In genomic region chr20:63464289-63464635, GRCh38 we compare ENCODE assay signal across 23 cellular contexts. TPM values are rescaled to one million over a fixed set of nuclear protein-coding genes. Genes with fewer than 3 reads are reported as not detected.
A peak's percentile ranks its signal among the peaks of the same experiment; 100 is the strongest.
DNase-seq lines count a peak whose midpoint lies in the region; ATAC-seq and TF ChIP-seq lines count a peak whose summit lies in the region.
"Had no signal": no experiment of that assay in that cellular context is flagged by ENCODE, and none has a peak within 500 bp of the region (broad histone marks: within the 10 kb centered on the region; RNA-seq: fewer than 3 reads in every experiment).

No MANE protein-coding gene starts in this region.

- DNase-seq in RWPE2 (ENCODE audit: low spot score), result peak; percentile 83
- no peak for DNase-seq in caudate nucleus (lab: John Stamatoyannopoulos, UW)
- no peak for DNase-seq in glutamatergic neuron
- no peak for DNase-seq in neuronal stem cell (ENCODE audit: low spot score)
- no peak for DNase-seq in G401 (ENCODE audit: low spot score)
- DNase-seq in right lobe of liver, result no peak
- no peak for DNase-seq in HEK293T (ENCODE audit: extremely low spot score)
- DNase-seq in activated CD4-positive, alpha-beta memory T cell treated with anti-CD3 and anti-CD28 coated beads, Interleukin-2, amount 10 ng/mL, durations not matched to agents 7 days and 5 days, result no peak
- DNase-seq: 8988T; ACHN; AML-193; C1 segment of cervical spinal cord; Calu3; CD4-positive, alpha-beta memory T cell; COR-L47; DMS53; DMS79 treated with DMSO at 0.1 percent for 48 hours; H7; HCEC 1CT had no signal

- H3K9me3 ChIP-seq in RWPE2 (ENCODE audit: severe bottlenecking), result no peaks in the 10 kb centered on the region
- H3K9me3 ChIP-seq in neuronal stem cell (replicated peaks in 1 of 2; ENCODE audit: control insufficient read depth in 2 of 2, insufficient read depth in 1 of 2, low read depth in 1 of 2, low read length in 2 of 2), result peaks cover 0 to 2% of the 10 kb centered on the region in 2 donors
- no peaks in the 10 kb centered on the region for H3K9me3 ChIP-seq in right lobe of liver
- H3K9me3 ChIP-seq: A549 had no signal

- H3K18ac ChIP-seq in neuronal stem cell (ENCODE audit: low read length), result peak overlapping the region; percentile 64

- H2BK120ac ChIP-seq in neuronal stem cell (ENCODE audit: low read depth, low read length), result no peak overlapping the region

- POLR2A ChIA-PET in HEK293T (lab: Yijun Ruan, JAX), result interaction anchor here (1.1 kb wide), 1 partner anchor 33 kb away, joined by 3 read pairs; no protein-coding TSS in a partner anchor
- POLR2A ChIA-PET in activated CD4-positive, alpha-beta memory T cell treated with anti-CD3 and anti-CD28 coated beads, Interleukin-2, amount 10 ng/mL, durations not matched to agents 7 days and 5 days (lab: Charles Lee), result interaction anchor here (0.9 kb wide), 1 partner anchor 16 kb away, joined by 3 read pairs; no protein-coding TSS in a partner anchor

- H3K27ac ChIP-seq in RWPE2 (ENCODE audit: poor library complexity, severe bottlenecking) (no peak overlapping the region), caudate nucleus (ENCODE audit: low read depth, low read length) (peak overlapping the region; percentile 76), neuronal stem cell (replicated peaks; ENCODE audit: low read length) (no peak overlapping the region), right lobe of liver (no peak overlapping the region)
- H3K27ac ChIP-seq: A549, GM23248 had no signal

- peak overlapping the region; percentile 56 for H3K14ac ChIP-seq in neuronal stem cell (ENCODE audit: low read length)

- peaks cover 47% of the 10 kb centered on the region for H3K4me1 Mint-ChIP-seq in glutamatergic neuron (ENCODE audit: low read depth, unreplicated experiment)
- H3K4me1 Mint-ChIP-seq in activated CD4-positive, alpha-beta memory T cell treated with anti-CD3 and anti-CD28 coated beads, Interleukin-2, amount 10 ng/mL, durations not matched to agents 7 days and 5 days, result no peaks in the 10 kb centered on the region
- H3K4me1 Mint-ChIP-seq: CD4-positive, alpha-beta memory T cell had no signal

- no peak for TF ChIP-seq POLR2A in right lobe of liver (IDR thresholded peaks at IDR 0.05)

- no peak overlapping the region for H3K23ac ChIP-seq in neuronal stem cell (ENCODE audit: low read depth, low read length, poor library complexity)

- no peak overlapping the region for H3K4ac ChIP-seq in neuronal stem cell (ENCODE audit: low read length)

- peaks cover 9% of the 10 kb centered on the region for H3K9me3 Mint-ChIP-seq in glutamatergic neuron (ENCODE audit: unreplicated experiment)
- H3K9me3 Mint-ChIP-seq in activated CD4-positive, alpha-beta memory T cell treated with anti-CD3 and anti-CD28 coated beads, Interleukin-2, amount 10 ng/mL, durations not matched to agents 7 days and 5 days, result no peaks in the 10 kb centered on the region

- peak overlapping the region; percentile 22 for H2BK5ac ChIP-seq in neuronal stem cell (ENCODE audit: low read length)

- TF ChIP-seq CTCF in RWPE2 (IDR thresholded peaks at IDR 0.05; ENCODE audit: poor library complexity, severe bottlenecking), result no peak
- TF ChIP-seq CTCF in glutamatergic neuron (IDR thresholded peaks at IDR 0.05; ENCODE audit: partially characterized antibody, unreplicated experiment), result no peak
- TF ChIP-seq CTCF in right lobe of liver (IDR thresholded peaks at IDR 0.05), result no peak

- ATAC-seq in RWPE2 (ENCODE audit: low read depth) (no peak), right lobe of liver (no peak)
- ATAC-seq: GM12878 had no signal

- H3K9ac ChIP-seq in neuronal stem cell (ENCODE audit: low read depth, low read length, poor library complexity), result peak overlapping the region; percentile 12
- H3K9ac ChIP-seq: GM23248 had no signal

- H2BK12ac ChIP-seq in neuronal stem cell (ENCODE audit: low read length), result no peak overlapping the region

- no peak overlapping the region for H3K4me2 ChIP-seq in neuronal stem cell (ENCODE audit: insufficient read depth, low read length, poor library complexity, severe bottlenecking)
- H3K4me2 ChIP-seq: A549 had no signal

- H2BK15ac ChIP-seq in neuronal stem cell (ENCODE audit: low read length), result no peak overlapping the region

- H3K27ac Mint-ChIP-seq in glutamatergic neuron (ENCODE audit: unreplicated experiment), result no peak overlapping the region
- no peak overlapping the region for H3K27ac Mint-ChIP-seq in activated CD4-positive, alpha-beta memory T cell treated with anti-CD3 and anti-CD28 coated beads, Interleukin-2, amount 10 ng/mL, durations not matched to agents 7 days and 5 days
- H3K27ac Mint-ChIP-seq: CD4-positive, alpha-beta memory T cell had no signal

- intact Hi-C loops in right lobe of liver (cut with DNase I), result no loop called here

- H4K8ac ChIP-seq in neuronal stem cell (ENCODE audit: low read depth, low read length), result no peak overlapping the region

- H3K27me3 ChIP-seq in RWPE2 (ENCODE audit: insufficient read depth, poor library complexity, severe bottlenecking) (peaks cover 88% of the 10 kb centered on the region), neuronal stem cell (ENCODE audit: control insufficient read depth in 3 of 3, insufficient read depth in 3 of 3, low read depth in 1 of 3, low read length in 3 of 3) (no peaks in the 10 kb centered on the region), right lobe of liver (no peaks in the 10 kb centered on the region)

- H3K36me3 ChIP-seq in RWPE2 (ENCODE audit: low read depth), result no peaks in the 10 kb centered on the region
- H3K36me3 ChIP-seq in neuronal stem cell (replicated peaks in 1 of 2; ENCODE audit: control insufficient read depth in 2 of 2, insufficient read depth in 2 of 2, low read length in 2 of 2), result peaks cover 1 to 55% of the 10 kb centered on the region in 2 donors
- no peaks in the 10 kb centered on the region for H3K36me3 ChIP-seq in right lobe of liver

- H3K79me1 ChIP-seq in neuronal stem cell (ENCODE audit: low read depth, low read length), result peaks cover 37% of the 10 kb centered on the region

- H3K4me3 ChIP-seq in RWPE2 (ENCODE audit: severe bottlenecking) (no peak overlapping the region), neuronal stem cell (ENCODE audit: low read length in 2 of 2) (no peak overlapping the region), right lobe of liver (no peak overlapping the region)
- H3K4me3 ChIP-seq: A549, GM12878, GM23248 had no signal

- H2AFZ ChIP-seq in neuronal stem cell (ENCODE audit: low read length), result no peak overlapping the region
- H2AFZ ChIP-seq: GM23248 had no signal

- H3K4me3 Mint-ChIP-seq in glutamatergic neuron (ENCODE audit: unreplicated experiment), result peak overlapping the region; percentile 68
- H3K4me3 Mint-ChIP-seq in activated CD4-positive, alpha-beta memory T cell treated with anti-CD3 and anti-CD28 coated beads, Interleukin-2, amount 10 ng/mL, durations not matched to agents 7 days and 5 days, result no peak overlapping the region
- H3K4me3 Mint-ChIP-seq: CD4-positive, alpha-beta memory T cell had no signal

- H2AK5ac ChIP-seq in neuronal stem cell (ENCODE audit: low read depth, low read length), result peak overlapping the region; percentile 46

- no peaks in the 10 kb centered on the region for H3K4me1 ChIP-seq in RWPE2 (ENCODE audit: insufficient read depth, poor library complexity, severe bottlenecking)
- peaks cover 6 to 36% of the 10 kb centered on the region in 2 donors for H3K4me1 ChIP-seq in neuronal stem cell (ENCODE audit: control insufficient read depth in 2 of 2, insufficient read depth in 1 of 2, low read depth in 1 of 2, low read length in 2 of 2)
- H3K4me1 ChIP-seq in right lobe of liver, result no peaks in the 10 kb centered on the region
- H3K4me1 ChIP-seq: A549 had no signal

- no CpG with 5 or more reads among the region's 12 CpGs for WGBS in neuronal stem cell (ENCODE audit: extremely low coverage in 2 of 2, insufficient read length in 2 of 2, insufficient replicate concordance in 1 of 2), 2 donors
- WGBS in right lobe of liver (ENCODE audit: insufficient coverage, low coverage, low lambda C conversion rate, missing lambda C conversion rate), result no CpG with 5 or more reads among the region's 12 CpGs

- CTCF ChIA-PET in HEK293T (lab: Yijun Ruan, JAX), result no interaction called here
- CTCF ChIA-PET in activated CD4-positive, alpha-beta memory T cell treated with anti-CD3 and anti-CD28 coated beads, Interleukin-2, amount 10 ng/mL, durations not matched to agents 7 days and 5 days (lab: Charles Lee), result no interaction called here

- no peaks in the 10 kb centered on the region for H3K36me3 Mint-ChIP-seq in glutamatergic neuron (ENCODE audit: unreplicated experiment)
- H3K36me3 Mint-ChIP-seq in activated CD4-positive, alpha-beta memory T cell treated with anti-CD3 and anti-CD28 coated beads, Interleukin-2, amount 10 ng/mL, durations not matched to agents 7 days and 5 days (ENCODE audit: low read depth), result no peaks in the 10 kb centered on the region
- H3K36me3 Mint-ChIP-seq: CD4-positive, alpha-beta memory T cell had no signal

- H4K91ac ChIP-seq in neuronal stem cell (ENCODE audit: low read depth, low read length, poor library complexity), result no peak overlapping the region

- peaks cover 11% of the 10 kb centered on the region for H3K27me3 Mint-ChIP-seq in glutamatergic neuron (ENCODE audit: unreplicated experiment)
- no peaks in the 10 kb centered on the region for H3K27me3 Mint-ChIP-seq in activated CD4-positive, alpha-beta memory T cell treated with anti-CD3 and anti-CD28 coated beads, Interleukin-2, amount 10 ng/mL, durations not matched to agents 7 days and 5 days

- in situ Hi-C loops in G401 (cut with HindIII; ENCODE audit: low sequenced_read_pairs), result no loop called here

TF ChIP-seq in HEK293T, 16 proteins besides CTCF, POLR2A, EP300 and RAD21 (continues in another document):
- TF ChIP-seq NFRKB (IDR thresholded peaks at IDR 0.05), result no peak
- no peak for TF ChIP-seq ARNT (IDR thresholded peaks at IDR 0.05)

RNA-seq across cellular contexts. Expression of gene KCNQ2, which starts 8.2 kb away (rescaled TPM):
- 354 TPM for total RNA-seq in glutamatergic neuron (ENCODE audit: unreplicated experiment)
- 79.3 TPM for polyA plus RNA-seq in neuronal stem cell (2013, experiment 1 of 2)
- 73.4 TPM for polyA plus RNA-seq in neuronal stem cell (2013, experiment 2 of 2)
- 133 and 160 TPM in 2 replicates for total RNA-seq in G401 (2014; rRNA removed; shearing (Covaris generic))
- not detected for total RNA-seq in right lobe of liver
- not detected for total RNA-seq in activated CD4-positive, alpha-beta memory T cell treated with anti-CD3 and anti-CD28 coated beads, Interleukin-2, amount 10 ng/mL, durations not matched to agents 7 days and 5 days
- total RNA-seq: CD4-positive, alpha-beta memory T cell; GM23248 had no signal
- polyA plus RNA-seq: BJ; CD4-positive, alpha-beta memory T cell had no signal

RNA-seq across cellular contexts. Expression of gene EEF1A2, which starts 34.6 kb away (rescaled TPM):
- total RNA-seq in glutamatergic neuron (ENCODE audit: unreplicated experiment) (55.3 TPM), right lobe of liver (100 to 1,000 TPM in 2 of 6 experiments, 1 to 10 TPM in 1, under 1 TPM in 3; 0.22 to 153 (median 1.0) TPM)
- 0.57 TPM for polyA plus RNA-seq in neuronal stem cell (2013, experiment 1 of 2)
- polyA plus RNA-seq in neuronal stem cell (2013, experiment 2 of 2), result 0.96 TPM
- 47.5 and 58.1 TPM in 2 replicates for total RNA-seq in G401 (2014; rRNA removed; shearing (Covaris generic))
- 1 to 10 TPM; 2.0 to 2.6 TPM for total RNA-seq in activated CD4-positive, alpha-beta memory T cell treated with anti-CD3 and anti-CD28 coated beads, Interleukin-2, amount 10 ng/mL, durations not matched to agents 7 days and 5 days
- polyA plus RNA-seq: CD4-positive, alpha-beta memory T cell; GM12878; GM23248 had no signal

RNA-seq across cellular contexts. Expression of gene PPDPF, which starts 56.3 kb away (rescaled TPM):
- total RNA-seq in glutamatergic neuron (ENCODE audit: unreplicated experiment) (293 TPM), right lobe of liver (10 to 100 TPM; 50.2 to 99.4 (median 76.7) TPM)
- 310 TPM for polyA plus RNA-seq in neuronal stem cell (2013, experiment 1 of 2)
- polyA plus RNA-seq in neuronal stem cell (2013, experiment 2 of 2), result 296 TPM
- total RNA-seq in G401 (2014; rRNA removed; shearing (Covaris generic)), result 31.9 and 38.0 TPM in 2 replicates
- total RNA-seq in activated CD4-positive, alpha-beta memory T cell treated with anti-CD3 and anti-CD28 coated beads, Interleukin-2, amount 10 ng/mL, durations not matched to agents 7 days and 5 days, result 100 to 1,000 TPM; 228 to 232 TPM

Comparison
In these comparisons a context has a peak if more than half of its experiments do, and no peak if none do; other contexts are left out.
1. RNA of gene KCNQ2, which starts 8.2 kb away (total RNA-seq): 354 TPM in glutamatergic neuron (single experiment) and 133 to 160 TPM in G401; not detected in activated CD4-positive, alpha-beta memory T cell treated with anti-CD3 and anti-CD28 coated beads, Interleukin-2, amount 10 ng/mL, durations not matched to agents 7 days and 5 days and not detected in right lobe of liver; every median in the first group is over 100 times any median in the second.